In the genomic region with DNA sequence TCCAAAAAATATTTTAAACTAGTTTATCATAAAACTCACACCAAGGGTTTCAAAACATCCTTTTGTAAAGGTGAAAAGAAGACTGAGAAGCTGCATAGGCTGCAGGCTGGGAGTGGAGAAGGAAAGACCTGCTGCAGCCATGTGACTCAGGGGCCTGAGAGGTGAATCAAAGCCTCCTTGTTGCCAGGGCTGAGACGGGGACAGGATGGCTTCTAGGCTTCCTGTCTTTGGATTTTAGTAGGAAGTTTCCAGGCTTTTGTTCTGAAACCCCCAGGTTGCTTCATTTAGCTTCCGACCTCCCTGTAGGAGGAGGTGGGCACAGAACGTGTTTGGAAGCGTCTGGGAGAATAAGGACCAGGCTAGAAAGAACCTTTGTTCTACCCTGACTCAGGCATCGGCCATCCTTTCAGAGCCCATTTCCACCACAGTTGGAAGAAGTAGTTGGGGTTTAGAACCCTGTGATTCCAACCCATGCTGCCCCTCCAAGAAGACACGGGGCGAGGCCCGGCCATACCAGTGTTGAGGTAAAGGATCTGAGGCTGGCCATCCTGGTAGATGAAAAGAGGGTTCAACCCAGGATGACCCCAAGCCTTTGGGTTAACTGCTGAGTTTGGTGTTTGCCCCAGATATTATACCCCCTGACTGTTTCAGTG, we compare ENCODE assay signal across 21 cellular contexts.
DNase-seq lines count a peak whose midpoint lies in the region; ATAC-seq and TF ChIP-seq lines count a peak whose summit lies in the region.
"Had no signal": no experiment of that assay in that cellular context is flagged by ENCODE, and none has a peak within 500 bp of the region (broad histone marks: within the 10 kb centered on the region; RNA-seq: fewer than 3 reads in every experiment).

No MANE protein-coding gene starts in this region.

- DNase-seq in COLO829 (ENCODE audit: low spot score) (peak; percentile 66), HCT116 (ENCODE audit: low read depth, low spot score) (no peak), WERI-Rb-1 (no peak), islet precursor cell (peak; percentile 75), A172 (ENCODE audit: low spot score) (no peak), putamen (ENCODE audit: low spot score) (no peak)
- no peak for DNase-seq in activated CD8-positive, alpha-beta T cell treated with anti-CD3 and anti-CD28 coated beads for 36 hours
- no peak for DNase-seq in natural killer cell treated with Interleukin-12 subunit alpha and Interleukin-12 subunit beta and Interleukin-15 and Interleukin-18, amount 100 ng/mL, for 72 hours (ENCODE audit: low spot score)
- DNase-seq: CD8-positive, alpha-beta memory T cell; KBM-7; NCI-H1105; NCI-H146; NCI-H2029 treated with DMSO at 0.1 percent for 48 hours; NCI-H226; NCI-H524; NCI-H774; NK-92 treated with Interleukin-12 subunit alpha and Interleukin-12 subunit beta, amount 100 ng/mL, for 24 hours; SJCRH30 had no signal

- H3K4me3 ChIP-seq in HCT116 (replicated peaks in 1 of 2; ENCODE audit: low read depth in 1 of 2, low read length in 2 of 2) (no peak overlapping the region), WERI-Rb-1 (ENCODE audit: low read depth, low read length) (no peak overlapping the region)
- H3K4me3 ChIP-seq: HAP-1, SJCRH30 had no signal

- TF ChIP-seq CTCF in HCT116 (IDR thresholded peaks at IDR 0.05 in 2 of 3, conservative IDR thresholded peaks at IDR 0.05 in 1 of 3; ENCODE audit: borderline replicate concordance in 1 of 3, insufficient read depth in 1 of 3, low read depth in 2 of 3, low read length in 2 of 3) (no peak), WERI-Rb-1 (IDR thresholded peaks at IDR 0.05; ENCODE audit: low read depth, low read length) (no peak)
- no peak for TF ChIP-seq CTCF in activated CD8-positive, alpha-beta T cell treated with anti-CD3 and anti-CD28 coated beads for 36 hours (IDR thresholded peaks at IDR 0.05)

- RAD21 ChIA-PET in HCT116 (lab: Charles Lee; ENCODE audit: low non-redundant PET in 1 of 2, low total read pairs in 2 of 2, uncharacterized antibody in 2 of 2, unreplicated experiment in 2 of 2) = no interaction called here

- no peaks in the 10 kb centered on the region for H3K79me2 ChIP-seq in HCT116 (ENCODE audit: insufficient read depth, low read length)

- no peak for TF ChIP-seq RAD21 in HCT116 (IDR thresholded peaks at IDR 0.05; ENCODE audit: low read depth)

- intact Hi-C loops in HCT116 (cut with micrococcal nuclease) = no loop called here
- intact Hi-C loops in activated CD8-positive, alpha-beta T cell treated with anti-CD3 and anti-CD28 coated beads for 36 hours (cut with micrococcal nuclease) = no loop called here

- no peaks in the 10 kb centered on the region for H3K27me3 ChIP-seq in HCT116 (ENCODE audit: insufficient read depth, low read length)
- no peaks in the 10 kb centered on the region for H3K27me3 ChIP-seq in WERI-Rb-1 (ENCODE audit: insufficient read depth, low read depth, severe bottlenecking)
- H3K27me3 ChIP-seq: SJCRH30 had no signal

- no peaks in the 10 kb centered on the region for H4K20me1 ChIP-seq in HCT116 (ENCODE audit: insufficient read depth)

- H3K9me3 Mint-ChIP-seq in activated CD8-positive, alpha-beta T cell treated with anti-CD3 and anti-CD28 coated beads for 36 hours = no peaks in the 10 kb centered on the region
- no peaks in the 10 kb centered on the region for H3K9me3 Mint-ChIP-seq in natural killer cell treated with Interleukin-12 subunit alpha and Interleukin-12 subunit beta and Interleukin-15 and Interleukin-18, amount 100 ng/mL, for 72 hours
- H3K9me3 Mint-ChIP-seq: CD8-positive, alpha-beta memory T cell had no signal

- H3K9me3 ChIP-seq in HCT116 (ENCODE audit: control insufficient read depth in 1 of 2, insufficient read depth in 1 of 2, low read depth in 1 of 2, low read length in 2 of 2) (no peaks in the 10 kb centered on the region), WERI-Rb-1 (ENCODE audit: severe bottlenecking) (no peaks in the 10 kb centered on the region)
- H3K9me3 ChIP-seq: HAP-1, SJCRH30 had no signal

- no peaks in the 10 kb centered on the region for H3K9me2 ChIP-seq in HCT116 (ENCODE audit: insufficient read depth)

- no peak for TF ChIP-seq POLR2A in HCT116 (IDR thresholded peaks at IDR 0.05; ENCODE audit: borderline replicate concordance, extremely low read depth, insufficient read depth, insufficient read length)

- no peaks in the 10 kb centered on the region for H3K36me3 ChIP-seq in HCT116 (ENCODE audit: control insufficient read depth in 1 of 2, insufficient read depth in 2 of 2, low read length in 2 of 2)
- no peaks in the 10 kb centered on the region for H3K36me3 ChIP-seq in WERI-Rb-1
- H3K36me3 ChIP-seq: HAP-1, SJCRH30 had no signal

- 0 out of 2 replicates have a peak overlapping the region, but pooled peaks have one; percentile 6 for H3K4me2 ChIP-seq in HCT116 (ENCODE audit: low read length)

- H3K4me1 Mint-ChIP-seq in activated CD8-positive, alpha-beta T cell treated with anti-CD3 and anti-CD28 coated beads for 36 hours (ENCODE audit: low read depth) = peaks cover 16% of the 10 kb centered on the region
- peaks cover 7 to 20% of the 10 kb centered on the region in 2 donors for H3K4me1 Mint-ChIP-seq in natural killer cell treated with Interleukin-12 subunit alpha and Interleukin-12 subunit beta and Interleukin-15 and Interleukin-18, amount 100 ng/mL, for 72 hours (ENCODE audit: low read depth in 2 of 2)

- CTCF ChIA-PET in HCT116 (lab: Charles Lee) = interaction anchor here (1.5 kb wide), 1 partner anchor 217 kb away, joined by 4 read pairs; no protein-coding TSS in a partner anchor
- CTCF ChIA-PET in activated CD8-positive, alpha-beta T cell treated with anti-CD3 and anti-CD28 coated beads for 36 hours (lab: Charles Lee) = interaction anchor here (1.0 to 3.0 kb wide), 3 partner anchors 61 to 208 kb away, joined by 3 to 11 read pairs (median 4); no protein-coding TSS in a partner anchor

- no peak overlapping the region for H3K9ac ChIP-seq in HCT116 (ENCODE audit: low read length)

- BruUV-seq in HCT116 (replicated peaks; lab: Mats Ljungman, UMichigan) = no TSS peak

- H3K27me3 Mint-ChIP-seq in activated CD8-positive, alpha-beta T cell treated with anti-CD3 and anti-CD28 coated beads for 36 hours = no peaks in the 10 kb centered on the region
- H3K27me3 Mint-ChIP-seq in natural killer cell treated with Interleukin-12 subunit alpha and Interleukin-12 subunit beta and Interleukin-15 and Interleukin-18, amount 100 ng/mL, for 72 hours = no peaks in the 10 kb centered on the region

- H3K4me3 Mint-ChIP-seq in activated CD8-positive, alpha-beta T cell treated with anti-CD3 and anti-CD28 coated beads for 36 hours = no peak overlapping the region
- no peak overlapping the region for H3K4me3 Mint-ChIP-seq in natural killer cell treated with Interleukin-12 subunit alpha and Interleukin-12 subunit beta and Interleukin-15 and Interleukin-18, amount 100 ng/mL, for 72 hours
- H3K4me3 Mint-ChIP-seq: CD8-positive, alpha-beta memory T cell had no signal

- H3K27ac ChIP-seq in HCT116 (ENCODE audit: low read depth, low read length) = no peak overlapping the region
- H3K27ac ChIP-seq in WERI-Rb-1 = peak overlapping the region; percentile 82
- H3K27ac ChIP-seq: C4-2B, HL-60, SJCRH30 had no signal

- no peak overlapping the region for H3K27ac Mint-ChIP-seq in activated CD8-positive, alpha-beta T cell treated with anti-CD3 and anti-CD28 coated beads for 36 hours
- H3K27ac Mint-ChIP-seq in natural killer cell treated with Interleukin-12 subunit alpha and Interleukin-12 subunit beta and Interleukin-15 and Interleukin-18, amount 100 ng/mL, for 72 hours = no peak overlapping the region
- H3K27ac Mint-ChIP-seq: CD8-positive, alpha-beta memory T cell had no signal

- H2AFZ ChIP-seq in HCT116 (ENCODE audit: low read depth, low read length, poor library complexity, severe bottlenecking) = no peak overlapping the region

- no peak for ATAC-seq in HCT116
- no peak for ATAC-seq in activated CD8-positive, alpha-beta T cell treated with anti-CD3 and anti-CD28 coated beads for 36 hours
- no peak for ATAC-seq in natural killer cell treated with Interleukin-12 subunit alpha and Interleukin-12 subunit beta and Interleukin-15 and Interleukin-18, amount 100 ng/mL, for 72 hours

- no peaks in the 10 kb centered on the region for H3K36me3 Mint-ChIP-seq in activated CD8-positive, alpha-beta T cell treated with anti-CD3 and anti-CD28 coated beads for 36 hours (ENCODE audit: low read depth)
- H3K36me3 Mint-ChIP-seq in natural killer cell treated with Interleukin-12 subunit alpha and Interleukin-12 subunit beta and Interleukin-15 and Interleukin-18, amount 100 ng/mL, for 72 hours = no peaks in the 10 kb centered on the region

- H3K4me1 ChIP-seq in HCT116 (ENCODE audit: control insufficient read depth in 1 of 2, insufficient read depth in 2 of 2, low read length in 2 of 2) = peaks cover 24 to 65% of the 10 kb centered on the region in 2 experiments
- H3K4me1 ChIP-seq: HAP-1 had no signal

- POLR2A ChIA-PET in HCT116 (lab: Charles Lee) = no interaction called here
- POLR2A ChIA-PET in activated CD8-positive, alpha-beta T cell treated with anti-CD3 and anti-CD28 coated beads for 36 hours (lab: Charles Lee) = interaction anchor here (1.2 kb wide), 1 partner anchor 9 kb away, joined by 4 read pairs; no protein-coding TSS in a partner anchor

TF ChIP-seq in HCT116, 20 proteins besides CTCF, POLR2A, EP300 and RAD21 (continues in another document):
- TF ChIP-seq ELF1 (IDR thresholded peaks at IDR 0.05; ENCODE audit: borderline replicate concordance, low read depth) = no peak
- TF ChIP-seq, protein P1, sequence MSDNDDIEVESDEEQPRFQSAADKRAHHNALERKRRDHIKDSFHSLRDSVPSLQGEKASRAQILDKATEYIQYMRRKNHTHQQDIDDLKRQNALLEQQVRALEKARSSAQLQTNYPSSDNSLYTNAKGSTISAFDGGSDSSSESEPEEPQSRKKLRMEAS (IDR thresholded peaks at IDR 0.05) = no peak

Comparison
In these comparisons a context has a peak if more than half of its experiments do, and no peak if none do; other contexts are left out.
1. DNase-seq: peak in COLO829 (single experiment) and islet precursor cell (single experiment); none in HCT116 (single experiment), WERI-Rb-1 (single experiment), activated CD8-positive, alpha-beta T cell treated with anti-CD3 and anti-CD28 coated beads for 36 hours (single experiment), A172 (single experiment), putamen (single experiment) and natural killer cell treated with Interleukin-12 subunit alpha and Interleukin-12 subunit beta and Interleukin-15 and Interleukin-18, amount 100 ng/mL, for 72 hours (single experiment).